In genomic region chr1:7352364-7352763, GRCh38 we compare ENCODE assay signal across 27 cellular contexts.
"Had no signal": no experiment of that assay in that cellular context is flagged by ENCODE, and none has a peak within 500 bp of the region (broad histone marks: within the 10 kb centered on the region; RNA-seq: fewer than 3 reads in every experiment).

No MANE protein-coding gene starts in this region.

- H3K27me3 ChIP-seq: heart right ventricle, left lung, neural progenitor cell, sigmoid colon, testis had no signal

- H3K9me3 Mint-ChIP-seq: neural progenitor cell, type B pancreatic cell had no signal

- H3K27ac ChIP-seq: coronary artery, esophagus squamous epithelium, heart right ventricle, left lung, neural progenitor cell, psoas muscle, sigmoid colon, testis, tibial artery had no signal

- H3K4me3 Mint-ChIP-seq: effector memory CD8-positive, alpha-beta T cell; mesothelial cell of epicardium; naive thymus-derived CD4-positive, alpha-beta T cell; nephron; neural progenitor cell; stimulated activated memory B cell treated with anti-CD40 and anti-IgM and Interleukin-4, amounts not matched to agents 10 μg/mL and 1 μg/mL and 100 μg/mL, for 72 hours; type B pancreatic cell had no signal

- H3K9me3 ChIP-seq: esophagus squamous epithelium, heart right ventricle, left lung, mucosa of descending colon, psoas muscle, sigmoid colon, testis, tibial artery had no signal

- H3K4me1 ChIP-seq: esophagus squamous epithelium, heart right ventricle, left lung, psoas muscle, testis, tibial artery had no signal

- H3K36me3 ChIP-seq: esophagus squamous epithelium, heart right ventricle, left lung, neural progenitor cell, sigmoid colon, tibial artery had no signal

- DNase-seq: dermis blood vessel endothelial cell; effector memory CD8-positive, alpha-beta T cell; erythroblast; esophagus squamous epithelium; foreskin melanocyte; glutamatergic neuron; heart right ventricle; hippocampal formation; left cardiac atrium; left lung; mesenchymal stem cell; mucosa of descending colon; naive thymus-derived CD4-positive, alpha-beta T cell; nucleus accumbens; psoas muscle; right cardiac atrium; sigmoid colon; stimulated activated CD4-positive, alpha-beta T cell treated with anti-CD3 and anti-CD28 coated beads, Interleukin-4, amount 100 ng/mL, for 4 hours; stimulated activated naive CD8-positive, alpha-beta T cell treated with anti-CD3 and anti-CD28 coated beads, Interleukin-15, Interleukin-2, amounts not matched to agents 100 U/mL and 50 U/mL, for 24 hours; testis; tibial artery had no signal

- H3K4me3 ChIP-seq: coronary artery, esophagus squamous epithelium, heart right ventricle, left lung, mucosa of descending colon, neural progenitor cell, psoas muscle, sigmoid colon, testis, tibial artery had no signal

- H3K27ac Mint-ChIP-seq: effector memory CD8-positive, alpha-beta T cell; mesothelial cell of epicardium; naive thymus-derived CD4-positive, alpha-beta T cell; nephron; stimulated activated memory B cell treated with anti-CD40 and anti-IgM and Interleukin-4, amounts not matched to agents 10 μg/mL and 1 μg/mL and 100 μg/mL, for 72 hours; type B pancreatic cell had no signal

- H3K36me3 Mint-ChIP-seq: mesothelial cell of epicardium; neural progenitor cell; stimulated activated memory B cell treated with anti-CD40 and anti-IgM and Interleukin-4, amounts not matched to agents 10 μg/mL and 1 μg/mL and 100 μg/mL, for 72 hours; type B pancreatic cell had no signal

- H3K4me1 Mint-ChIP-seq: naive thymus-derived CD4-positive, alpha-beta T cell; stimulated activated memory B cell treated with anti-CD40 and anti-IgM and Interleukin-4, amounts not matched to agents 10 μg/mL and 1 μg/mL and 100 μg/mL, for 72 hours had no signal
